ENCODE assay signal across 1 cellular context in the genomic region with DNA sequence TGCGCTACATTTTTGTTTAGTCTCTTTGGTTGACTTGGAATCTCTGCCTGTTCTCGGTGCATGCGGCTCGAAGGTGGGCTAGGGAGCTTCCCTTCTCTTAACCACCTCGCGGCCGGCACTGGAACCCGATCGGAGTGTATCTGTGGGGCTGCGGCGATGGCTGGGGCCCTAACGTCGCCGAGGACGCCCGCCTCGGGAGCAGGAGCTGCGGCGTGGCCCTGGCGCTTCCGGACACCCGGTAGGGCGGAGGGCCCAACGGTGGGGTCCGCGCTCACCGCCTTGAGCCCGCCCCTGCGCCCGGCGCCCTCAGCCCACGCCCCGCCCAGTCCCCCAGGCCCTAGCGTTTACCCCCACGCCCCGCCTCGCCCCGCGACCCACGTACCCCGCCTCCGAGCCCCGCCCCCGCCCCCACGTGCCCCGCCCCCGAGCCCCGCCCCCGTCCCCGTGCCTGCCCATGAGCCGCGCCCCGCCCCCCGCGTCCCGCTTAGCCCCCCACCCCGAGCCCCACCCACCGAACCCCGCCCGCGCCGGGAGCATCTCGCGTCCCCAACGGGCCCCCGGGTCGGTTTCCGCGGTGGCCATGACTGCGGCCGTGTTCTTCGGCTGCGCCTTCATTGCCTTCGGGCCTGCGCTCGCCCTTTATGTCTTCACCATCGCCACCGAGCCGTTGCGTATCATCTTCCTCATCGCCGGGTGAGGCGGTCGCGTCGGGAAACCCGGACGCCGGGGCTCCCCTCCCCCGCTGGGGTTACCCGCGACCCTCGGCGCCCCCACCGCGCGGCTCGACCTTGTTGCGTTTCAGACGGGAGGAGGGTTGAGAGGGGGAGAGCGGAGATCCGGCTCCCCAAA.
TF ChIP-seq lines count a peak whose summit lies in the region.

TSS of gene APH1B (plus strand) at position 562 of the 849 bp plus-strand sequence. CDS start at position 581, 19 bp downstream.

TF ChIP-seq in HepG2, 621 proteins besides CTCF, POLR2A, EP300 and RAD21 (continued from another document and continues in another):
- no peak for TF ChIP-seq MED13 (CRISPR knock-in tag; IDR thresholded peaks at IDR 0.05)
- no peak for TF ChIP-seq LCORL (IDR thresholded peaks at IDR 0.05)
- TF ChIP-seq LCORL (CRISPR knock-in tag; IDR thresholded peaks at IDR 0.05): no peak; the same call in 1 of the 2 replicates
- TF ChIP-seq ATAD3A (CRISPR knock-in tag; IDR thresholded peaks at IDR 0.05): no peak
- no peak for TF ChIP-seq ZNF713 (CRISPR knock-in tag; IDR thresholded peaks at IDR 0.05)
- no peak for TF ChIP-seq ZNF512 (CRISPR knock-in tag; IDR thresholded peaks at IDR 0.05)
- TF ChIP-seq ZNF766 (CRISPR knock-in tag; IDR thresholded peaks at IDR 0.05; ENCODE audit: borderline replicate concordance): no peak
- TF ChIP-seq SALL1 (CRISPR knock-in tag; IDR thresholded peaks at IDR 0.05): peak; percentile 52; the same call in 1 of the 2 replicates
- peak; percentile 66; the same call in 1 of the 2 replicates for TF ChIP-seq ZNF232 (CRISPR knock-in tag; IDR thresholded peaks at IDR 0.05; ENCODE audit: borderline replicate concordance)
- no peak for TF ChIP-seq ZMAT5 (CRISPR knock-in tag; IDR thresholded peaks at IDR 0.05; ENCODE audit: borderline replicate concordance, low read depth)
- TF ChIP-seq ZNF780A (CRISPR knock-in tag; IDR thresholded peaks at IDR 0.05): no peak
- TF ChIP-seq MBD4 (IDR thresholded peaks at IDR 0.05; ENCODE audit: borderline replicate concordance, low read length): no peak
- 0 out of 2 replicates have a peak, but pooled peaks have one; percentile 33 for TF ChIP-seq ARID5B (CRISPR knock-in tag; IDR thresholded peaks at IDR 0.05)
- no peak for TF ChIP-seq NFE2L1 (CRISPR knock-in tag; IDR thresholded peaks at IDR 0.05; ENCODE audit: borderline replicate concordance)
- TF ChIP-seq AGO2 (optimal IDR thresholded peaks at IDR 0.05; ENCODE audit: low read depth, low read length): no peak
- no peak for TF ChIP-seq ZSCAN20 (CRISPR knock-in tag; IDR thresholded peaks at IDR 0.05; ENCODE audit: borderline replicate concordance)
- TF ChIP-seq, protein P1, sequence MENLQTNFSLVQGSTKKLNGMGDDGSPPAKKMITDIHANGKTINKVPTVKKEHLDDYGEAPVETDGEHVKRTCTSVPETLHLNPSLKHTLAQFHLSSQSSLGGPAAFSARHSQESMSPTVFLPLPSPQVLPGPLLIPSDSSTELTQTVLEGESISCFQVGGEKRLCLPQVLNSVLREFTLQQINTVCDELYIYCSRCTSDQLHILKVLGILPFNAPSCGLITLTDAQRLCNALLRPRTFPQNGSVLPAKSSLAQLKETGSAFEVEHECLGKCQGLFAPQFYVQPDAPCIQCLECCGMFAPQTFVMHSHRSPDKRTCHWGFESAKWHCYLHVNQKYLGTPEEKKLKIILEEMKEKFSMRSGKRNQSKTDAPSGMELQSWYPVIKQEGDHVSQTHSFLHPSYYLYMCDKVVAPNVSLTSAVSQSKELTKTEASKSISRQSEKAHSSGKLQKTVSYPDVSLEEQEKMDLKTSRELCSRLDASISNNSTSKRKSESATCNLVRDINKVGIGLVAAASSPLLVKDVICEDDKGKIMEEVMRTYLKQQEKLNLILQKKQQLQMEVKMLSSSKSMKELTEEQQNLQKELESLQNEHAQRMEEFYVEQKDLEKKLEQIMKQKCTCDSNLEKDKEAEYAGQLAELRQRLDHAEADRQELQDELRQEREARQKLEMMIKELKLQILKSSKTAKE (CRISPR knock-in tag; IDR thresholded peaks at IDR 0.05; ENCODE audit: borderline replicate concordance): no peak
- no peak for TF ChIP-seq HCFC1 (IDR thresholded peaks at IDR 0.05; ENCODE audit: low read depth, low read length)
- no peak for TF ChIP-seq AGO1 (IDR thresholded peaks at IDR 0.05; ENCODE audit: low read depth, low read length, poor library complexity, severe bottlenecking)
- no peak for TF ChIP-seq ZNF747 (CRISPR knock-in tag; IDR thresholded peaks at IDR 0.05; ENCODE audit: borderline replicate concordance)
- TF ChIP-seq ZNF878 (CRISPR knock-in tag; IDR thresholded peaks at IDR 0.05): no peak
- peak; percentile 45 for TF ChIP-seq ZNF883 (CRISPR knock-in tag; IDR thresholded peaks at IDR 0.05; ENCODE audit: not compliant biosample characterization)
- no peak for TF ChIP-seq SOX5 (CRISPR knock-in tag; IDR thresholded peaks at IDR 0.05; ENCODE audit: borderline replicate concordance)
- TF ChIP-seq, protein P2, sequence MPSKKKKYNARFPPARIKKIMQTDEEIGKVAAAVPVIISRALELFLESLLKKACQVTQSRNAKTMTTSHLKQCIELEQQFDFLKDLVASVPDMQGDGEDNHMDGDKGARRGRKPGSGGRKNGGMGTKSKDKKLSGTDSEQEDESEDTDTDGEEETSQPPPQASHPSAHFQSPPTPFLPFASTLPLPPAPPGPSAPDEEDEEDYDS (CRISPR knock-in tag; IDR thresholded peaks at IDR 0.05): no peak
- no peak for TF ChIP-seq ZNF629 (CRISPR knock-in tag; conservative IDR thresholded peaks at IDR 0.05)
- no peak for TF ChIP-seq HNF4A (CRISPR knock-in tag; IDR thresholded peaks at IDR 0.05)
- no peak for TF ChIP-seq SNAI1 (CRISPR knock-in tag; IDR thresholded peaks at IDR 0.05; ENCODE audit: borderline replicate concordance)
- no peak for TF ChIP-seq ZSCAN25 (CRISPR knock-in tag; IDR thresholded peaks at IDR 0.05)
- TF ChIP-seq FOXJ3 (CRISPR knock-in tag; IDR thresholded peaks at IDR 0.05; ENCODE audit: borderline replicate concordance): no peak
- no peak for TF ChIP-seq NCOR1 (IDR thresholded peaks at IDR 0.05; ENCODE audit: borderline replicate concordance, low read length)
- TF ChIP-seq, protein P3, sequence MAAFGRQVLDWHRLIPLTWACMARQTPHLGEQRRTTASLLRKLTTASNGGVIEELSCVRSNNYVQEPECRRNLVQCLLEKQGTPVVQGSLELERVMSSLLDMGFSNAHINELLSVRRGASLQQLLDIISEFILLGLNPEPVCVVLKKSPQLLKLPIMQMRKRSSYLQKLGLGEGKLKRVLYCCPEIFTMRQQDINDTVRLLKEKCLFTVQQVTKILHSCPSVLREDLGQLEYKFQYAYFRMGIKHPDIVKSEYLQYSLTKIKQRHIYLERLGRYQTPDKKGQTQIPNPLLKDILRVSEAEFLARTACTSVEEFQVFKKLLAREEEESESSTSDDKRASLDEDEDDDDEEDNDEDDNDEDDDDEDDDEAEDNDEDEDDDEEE (CRISPR knock-in tag; IDR thresholded peaks at IDR 0.05): no peak
- TF ChIP-seq, protein P4, sequence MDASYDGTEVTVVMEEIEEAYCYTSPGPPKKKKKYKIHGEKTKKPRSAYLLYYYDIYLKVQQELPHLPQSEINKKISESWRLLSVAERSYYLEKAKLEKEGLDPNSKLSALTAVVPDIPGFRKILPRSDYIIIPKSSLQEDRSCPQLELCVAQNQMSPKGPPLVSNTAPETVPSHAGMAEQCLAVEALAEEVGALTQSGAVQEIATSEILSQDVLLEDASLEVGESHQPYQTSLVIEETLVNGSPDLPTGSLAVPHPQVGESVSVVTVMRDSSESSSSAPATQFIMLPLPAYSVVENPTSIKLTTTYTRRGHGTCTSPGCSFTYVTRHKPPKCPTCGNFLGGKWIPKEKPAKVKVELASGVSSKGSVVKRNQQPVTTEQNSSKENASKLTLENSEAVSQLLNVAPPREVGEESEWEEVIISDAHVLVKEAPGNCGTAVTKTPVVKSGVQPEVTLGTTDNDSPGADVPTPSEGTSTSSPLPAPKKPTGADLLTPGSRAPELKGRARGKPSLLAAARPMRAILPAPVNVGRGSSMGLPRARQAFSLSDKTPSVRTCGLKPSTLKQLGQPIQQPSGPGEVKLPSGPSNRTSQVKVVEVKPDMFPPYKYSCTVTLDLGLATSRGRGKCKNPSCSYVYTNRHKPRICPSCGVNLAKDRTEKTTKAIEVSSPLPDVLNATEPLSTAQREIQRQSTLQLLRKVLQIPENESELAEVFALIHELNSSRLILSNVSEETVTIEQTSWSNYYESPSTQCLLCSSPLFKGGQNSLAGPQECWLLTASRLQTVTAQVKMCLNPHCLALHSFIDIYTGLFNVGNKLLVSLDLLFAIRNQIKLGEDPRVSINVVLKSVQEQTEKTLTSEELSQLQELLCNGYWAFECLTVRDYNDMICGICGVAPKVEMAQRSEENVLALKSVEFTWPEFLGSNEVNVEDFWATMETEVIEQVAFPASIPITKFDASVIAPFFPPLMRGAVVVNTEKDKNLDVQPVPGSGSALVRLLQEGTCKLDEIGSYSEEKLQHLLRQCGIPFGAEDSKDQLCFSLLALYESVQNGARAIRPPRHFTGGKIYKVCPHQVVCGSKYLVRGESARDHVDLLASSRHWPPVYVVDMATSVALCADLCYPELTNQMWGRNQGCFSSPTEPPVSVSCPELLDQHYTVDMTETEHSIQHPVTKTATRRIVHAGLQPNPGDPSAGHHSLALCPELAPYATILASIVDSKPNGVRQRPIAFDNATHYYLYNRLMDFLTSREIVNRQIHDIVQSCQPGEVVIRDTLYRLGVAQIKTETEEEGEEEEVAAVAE (CRISPR knock-in tag; IDR thresholded peaks at IDR 0.05; ENCODE audit: borderline replicate concordance): no peak
- no peak for TF ChIP-seq ZC3H13 (CRISPR knock-in tag; IDR thresholded peaks at IDR 0.05)
- TF ChIP-seq FOXM1 (CRISPR knock-in tag; IDR thresholded peaks at IDR 0.05): no peak
- no peak for TF ChIP-seq SMARCC2 (IDR thresholded peaks at IDR 0.05)
- TF ChIP-seq HNRNPH1 (optimal IDR thresholded peaks at IDR 0.05; ENCODE audit: low read depth, low read length): no peak
- TF ChIP-seq ZNF704 (CRISPR knock-in tag; IDR thresholded peaks at IDR 0.05; ENCODE audit: borderline replicate concordance): no peak
- no peak for TF ChIP-seq ZNF513 (CRISPR knock-in tag; conservative IDR thresholded peaks at IDR 0.05)
- 0 out of 4 replicates have a peak, but pooled peaks have one; percentile 23 to 44 for TF ChIP-seq HMGXB4 (CRISPR knock-in tag; IDR thresholded peaks at IDR 0.05; ENCODE audit: borderline replicate concordance in 1 of 2, low read depth in 1 of 2)
